ENCODE assay signal across 19 cellular contexts in the genomic region with DNA sequence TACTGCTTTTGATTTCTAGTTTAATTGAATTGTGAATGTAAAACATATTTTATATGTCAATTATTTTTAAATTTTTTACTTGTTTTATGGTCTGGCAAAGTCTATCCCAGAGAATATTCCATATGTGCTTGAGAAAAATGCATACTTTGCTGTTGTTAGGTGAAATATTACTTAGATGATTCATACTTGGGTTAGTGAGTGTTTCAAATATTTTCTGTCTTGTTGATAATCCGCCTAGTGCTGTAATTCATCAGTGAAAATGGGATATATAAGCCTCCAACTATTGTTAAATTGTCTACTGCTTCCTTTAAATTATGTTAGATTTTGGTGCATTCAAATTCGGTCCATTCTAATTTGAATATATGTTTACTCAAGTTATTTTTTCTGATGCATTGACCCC.
A peak's percentile ranks its signal among the peaks of the same experiment; 100 is the strongest.
DNase-seq lines count a peak whose midpoint lies in the region; ATAC-seq and TF ChIP-seq lines count a peak whose summit lies in the region.
"Had no signal": no experiment of that assay in that cellular context is flagged by ENCODE, and none has a peak within 500 bp of the region (broad histone marks: within the 10 kb centered on the region; RNA-seq: fewer than 3 reads in every experiment).

No MANE protein-coding gene starts in this region.

- no peak overlapping the region for H3K4me2 ChIP-seq in Karpas-422 (ENCODE audit: low read depth, low read length, poor library complexity, severe bottlenecking)
- H3K4me2 ChIP-seq: SK-N-SH had no signal

- H3K4me1 ChIP-seq in Karpas-422 (ENCODE audit: low read length) = no peaks in the 10 kb centered on the region

- DNase-seq in ACHN (peak; percentile 9), Karpas-422 (no peak), astrocyte of the cerebellum (ENCODE audit: low read depth) (peak; percentile 2), fibroblast of pulmonary artery (ENCODE audit: low read depth) (peak; percentile 42), posterior cingulate gyrus (no peak), MV-4-11 (lab: John Stamatoyannopoulos, UW) (no peak)
- no peak for DNase-seq in stimulated activated CD4-positive, alpha-beta T cell treated with anti-CD3 and anti-CD28 coated beads, Interleukin-12 subunit alpha, Interleukin-12 subunit beta, amount 100 ng/mL, for 4 hours
- DNase-seq: 8988T, GF-D8, GOT3, NCI-H1417 treated with DMSO at 0.1 percent for 48 hours, NCI-H2029, NCI-H2171, NCI-H524, SHP77, SK-N-SH had no signal

- no peak for ATAC-seq in HG02884 (IDR thresholded peaks at IDR 0.05; ENCODE audit: unreplicated experiment)
- ATAC-seq: Panc1 had no signal

- no peak for TF ChIP-seq CTCF in astrocyte of the cerebellum (IDR thresholded peaks at IDR 0.05; ENCODE audit: low read depth, low read length, missing control alignments)
- no peak for TF ChIP-seq CTCF in fibroblast of pulmonary artery (IDR thresholded peaks at IDR 0.05; ENCODE audit: low read length, missing control alignments)

- H3K79me2 ChIP-seq in Karpas-422 (ENCODE audit: low read length) = no peaks in the 10 kb centered on the region

- no peaks in the 10 kb centered on the region for H4K20me1 ChIP-seq in Karpas-422 (ENCODE audit: insufficient read depth, low read depth, low read length)

- intact Hi-C loops in posterior cingulate gyrus (cut with DNase I) = no loop called here

- H3K9ac ChIP-seq in Karpas-422 (ENCODE audit: low read length) = no peak overlapping the region
- H3K9ac ChIP-seq: SK-N-SH had no signal

- no peak overlapping the region for H3K27ac ChIP-seq in Karpas-422 (ENCODE audit: low read length)
- H3K27ac ChIP-seq: C4-2B had no signal

- no peak overlapping the region for H3K4me3 ChIP-seq in Karpas-422 (ENCODE audit: low read length)
- no peak overlapping the region for H3K4me3 ChIP-seq in astrocyte of the cerebellum (ENCODE audit: low read depth, low read length)
- H3K4me3 ChIP-seq in fibroblast of pulmonary artery (replicated peaks; ENCODE audit: low read depth, low read length) = no peak overlapping the region

- H3K27me3 ChIP-seq in Karpas-422 (ENCODE audit: low read length) = no peaks in the 10 kb centered on the region

- no peaks in the 10 kb centered on the region for H3K36me3 ChIP-seq in Karpas-422 (ENCODE audit: insufficient read depth, low read length)

- H3K9me2 ChIP-seq in Karpas-422 (replicated peaks; ENCODE audit: insufficient read depth, low read length) = no peaks in the 10 kb centered on the region
- H3K9me2 ChIP-seq: SK-N-SH had no signal

- H3K9me3 ChIP-seq in Karpas-422 (ENCODE audit: low read length) = peaks cover 4% of the 10 kb centered on the region; the same call in 1 of the 2 replicates
- H3K9me3 ChIP-seq: SK-N-SH had no signal

- in situ Hi-C loops in ACHN (cut with HindIII; ENCODE audit: low pct_ligation_motif_present, low pct_unique_long_range_greater_than_20kb, low sequenced_read_pairs) (no loop called here), astrocyte of the cerebellum (cut with HindIII; ENCODE audit: low sequenced_read_pairs) (no loop called here)

- peak overlapping the region; percentile 16; the same call in 1 of the 2 replicates for H2AFZ ChIP-seq in Karpas-422 (ENCODE audit: low read length)

Comparison
In these comparisons a context has a peak if more than half of its experiments do, and no peak if none do; other contexts are left out.
1. DNase-seq: peak in ACHN (single experiment), astrocyte of the cerebellum (single experiment) and fibroblast of pulmonary artery (single experiment); none in Karpas-422 (single experiment), posterior cingulate gyrus (0 of 10), MV-4-11 (single experiment) and stimulated activated CD4-positive, alpha-beta T cell treated with anti-CD3 and anti-CD28 coated beads, Interleukin-12 subunit alpha, Interleukin-12 subunit beta, amount 100 ng/mL, for 4 hours (single experiment).